ENCODE assay signal across 10 cellular contexts in genomic region chr1:162663589-162664030, GRCh38. TPM values are rescaled to one million over a fixed set of nuclear protein-coding genes. Genes with fewer than 3 reads are reported as not detected.
DNase-seq lines count a peak whose midpoint lies in the region; ATAC-seq, FAIRE-seq and TF ChIP-seq lines count a peak whose summit lies in the region.
"Had no signal": no experiment of that assay in that cellular context is flagged by ENCODE, and none has a peak within 500 bp of the region (broad histone marks: within the 10 kb centered on the region; RNA-seq: fewer than 3 reads in every experiment).

No MANE protein-coding gene starts in this region.

- ATAC-seq in K562, result peak; percentile 55
- ATAC-seq in HG03571 (IDR thresholded peaks at IDR 0.05; ENCODE audit: unreplicated experiment), result no peak
- ATAC-seq in CD8-positive, alpha-beta T cell, result no peak
- ATAC-seq in HG03469 (IDR thresholded peaks at IDR 0.05; ENCODE audit: unreplicated experiment), result no peak

- intact Hi-C loops in K562 (cut with micrococcal nuclease), result no loop called here
- intact Hi-C loops in CD8-positive, alpha-beta T cell (cut with DNase I, micrococcal nuclease), result no loop called here

- no peaks in the 10 kb centered on the region for H3K9me3 ChIP-seq in HEK293 (ENCODE audit: control insufficient read depth, insufficient read depth, low read depth, low read length)
- no peaks in the 10 kb centered on the region for H3K9me3 ChIP-seq in K562 (replicated peaks; ENCODE audit: control insufficient read depth, insufficient read depth, low read depth, low read length)
- no peaks in the 10 kb centered on the region for H3K9me3 ChIP-seq in CD8-positive, alpha-beta T cell (ENCODE audit: low read length)

- H3K36me3 Mint-ChIP-seq in CD8-positive, alpha-beta T cell, result no peaks in the 10 kb centered on the region

- in situ Hi-C loops in K562 (cut with MboI), result no loop called here

- no peaks in the 10 kb centered on the region for H3K4me1 Mint-ChIP-seq in CD8-positive, alpha-beta T cell (ENCODE audit: low read depth)
- H3K4me1 Mint-ChIP-seq: B cell had no signal

- no peak overlapping the region for H3K4me3 Mint-ChIP-seq in CD8-positive, alpha-beta T cell
- H3K4me3 Mint-ChIP-seq: B cell had no signal

- no peak overlapping the region for H3K4me2 ChIP-seq in K562 (ENCODE audit: insufficient read depth, low read length)

- no peak for TF ChIP-seq RAD21 in K562 (CRISPR knock-in tag; conservative IDR thresholded peaks at IDR 0.05 in 1 of 2, IDR thresholded peaks at IDR 0.05 in 1 of 2)

- no peak for FAIRE-seq in K562 (lab: Jason Lieb, UNC)

- POLR2A ChIA-PET in HEK293 (lab: Yijun Ruan, JAX), result no interaction called here
- POLR2A ChIA-PET in K562 (lab: Yijun Ruan, JAX), result interaction anchor here (0.9 kb wide), 1 partner anchor 22 kb away, joined by 3 read pairs; no protein-coding TSS in a partner anchor
- POLR2A ChIA-PET in CD8-positive, alpha-beta T cell (lab: Charles Lee), result no interaction called here

- CTCF ChIA-PET in HEK293 (lab: Yijun Ruan, JAX), result interaction anchor here (1.4 kb wide), 1 partner anchor 50 kb away, joined by 5 read pairs; no protein-coding TSS in a partner anchor
- CTCF ChIA-PET in K562 (lab: Yijun Ruan, JAX; ENCODE audit: low intra/inter-chr PET ratio), result no interaction called here
- CTCF ChIA-PET in CD8-positive, alpha-beta T cell (lab: Charles Lee), result interaction anchor here (1.7 kb wide), 1 partner anchor 13 kb away, joined by 3 read pairs; no protein-coding TSS in a partner anchor

- H3K36me3 ChIP-seq in ACC112 (ENCODE audit: insufficient read depth, low read length), result peaks cover 14% of the 10 kb centered on the region; the same call in 1 of the 2 replicates
- H3K36me3 ChIP-seq in HEK293 (ENCODE audit: control insufficient read depth in 2 of 2, insufficient read depth in 1 of 2, low read length in 2 of 2), result no peaks in the 10 kb centered on the region
- H3K36me3 ChIP-seq in K562 (ENCODE audit: control insufficient read depth, insufficient read depth, low read length), result no peaks in the 10 kb centered on the region
- H3K36me3 ChIP-seq in CD8-positive, alpha-beta T cell (ENCODE audit: insufficient read depth, low read length), result no peaks in the 10 kb centered on the region

- H3K79me2 ChIP-seq in ACC112 (ENCODE audit: control insufficient read depth, insufficient read depth, low read length, unreplicated experiment) (peaks cover 78% of the 10 kb centered on the region), K562 (ENCODE audit: control insufficient read depth, insufficient read depth, low read length) (no peaks in the 10 kb centered on the region)

- H3K27ac ChIP-seq in ACC112 (ENCODE audit: low read depth, low read length) (peak overlapping the region; percentile 83), HEK293 (ENCODE audit: extremely low read depth, low read depth, low read length) (no peak overlapping the region), K562 (ENCODE audit: extremely low read depth, low read depth, low read length) (no peak overlapping the region)
- H3K27ac ChIP-seq in CD8-positive, alpha-beta T cell (ENCODE audit: low read depth, low read length), result no peak overlapping the region

- peaks cover 17% of the 10 kb centered on the region for H3K27me3 Mint-ChIP-seq in CD8-positive, alpha-beta T cell (ENCODE audit: low read depth)

- H3K9me1 ChIP-seq in K562 (ENCODE audit: control insufficient read depth, insufficient read depth, low read length), result no peaks in the 10 kb centered on the region

- peak overlapping the region; percentile 52 for H3K4me3 ChIP-seq in ACC112 (ENCODE audit: low read depth, low read length)
- H3K4me3 ChIP-seq in HEK293 (ENCODE audit: low read depth, low read length), result no peak overlapping the region
- no peak overlapping the region for H3K4me3 ChIP-seq in K562
- no peak overlapping the region for H3K4me3 ChIP-seq in CD8-positive, alpha-beta T cell (ENCODE audit: low read depth, low read length)

- no peak for TF ChIP-seq CTCF in HEK293 (tag by site-specific recombination; IDR thresholded peaks at IDR 0.05)
- no peak for TF ChIP-seq CTCF in K562 (IDR thresholded peaks at IDR 0.05 in 2 of 3, conservative IDR thresholded peaks at IDR 0.05 in 1 of 3; ENCODE audit: insufficient read depth in 2 of 3, low read depth in 1 of 3, low read length in 3 of 3)
- TF ChIP-seq CTCF in CD8-positive, alpha-beta T cell (IDR thresholded peaks at IDR 0.05), result no peak

- no peak for TF ChIP-seq POLR2A in K562 (conservative IDR thresholded peaks at IDR 0.05)

- H3K27ac Mint-ChIP-seq in CD8-positive, alpha-beta T cell, result no peak overlapping the region
- H3K27ac Mint-ChIP-seq: B cell had no signal

- DNase-seq in K562 (ENCODE audit: extremely low read depth in 1 of 4, low spot score in 3 of 4) (peak in 1 of 4 experiments; percentile 23), kidney tubule cell (ENCODE audit: low spot score) (peak; percentile 34), retina (no peak)
- no peak for DNase-seq in CD8-positive, alpha-beta T cell
- DNase-seq: NCI-H526 had no signal

- H3K27me3 ChIP-seq in ACC112 (ENCODE audit: insufficient read depth, low read length), result no peaks in the 10 kb centered on the region
- H3K27me3 ChIP-seq in K562 (ENCODE audit: control insufficient read depth in 2 of 2, insufficient read depth in 2 of 2, low read length in 2 of 2), result no peaks in the 10 kb centered on the region; a peak in 1 of 5 replicates
- H3K27me3 ChIP-seq in CD8-positive, alpha-beta T cell (ENCODE audit: insufficient read depth, low read length), result no peaks in the 10 kb centered on the region

- BruUV-seq in K562 (replicated peaks; lab: Mats Ljungman, UMichigan), result no TSS peak

- TF ChIP-seq EP300 in K562 (IDR thresholded peaks at IDR 0.05; ENCODE audit: low read length), result no peak

- H3K9ac ChIP-seq in K562 (ENCODE audit: insufficient read depth in 1 of 2, low read depth in 2 of 2, low read length in 2 of 2), result no peak overlapping the region

- H3K4me1 ChIP-seq in ACC112 (ENCODE audit: control insufficient read depth, insufficient read depth, low read length, unreplicated experiment) (peaks cover 66% of the 10 kb centered on the region), HEK293 (ENCODE audit: control insufficient read depth, insufficient read depth, low read length) (no peaks in the 10 kb centered on the region), K562 (replicated peaks in 1 of 2; ENCODE audit: control insufficient read depth in 2 of 2, insufficient read depth in 2 of 2, low read length in 2 of 2) (no peaks in the 10 kb centered on the region)
- no peaks in the 10 kb centered on the region for H3K4me1 ChIP-seq in CD8-positive, alpha-beta T cell (ENCODE audit: insufficient read depth, low read length)

- 19% methylated on average over 7 of the region's 7 CpGs for WGBS in K562 (ENCODE audit: insufficient coverage, low coverage, missing lambda C conversion rate)

- H2AFZ ChIP-seq in ACC112 (ENCODE audit: low read length, unreplicated experiment) (no peak overlapping the region), K562 (ENCODE audit: low read depth, low read length) (no peak overlapping the region)

- no peaks in the 10 kb centered on the region for H3K9me3 Mint-ChIP-seq in CD8-positive, alpha-beta T cell

- H4K20me1 ChIP-seq in K562 (replicated peaks; ENCODE audit: control insufficient read depth, insufficient read depth, low read length), result no peaks in the 10 kb centered on the region

TF ChIP-seq in HEK293, 187 proteins besides CTCF, POLR2A, EP300 and RAD21:
- TF ChIP-seq ZNF501 (tag by site-specific recombination; IDR thresholded peaks at IDR 0.05), result no peak
- TF ChIP-seq ZFHX2 (tag by site-specific recombination; conservative IDR thresholded peaks at IDR 0.05), result peak; percentile 62

TF ChIP-seq in K562, 482 proteins besides CTCF, POLR2A, EP300 and RAD21 (continues in another document):
- TF ChIP-seq NFE2 (IDR thresholded peaks at IDR 0.05; ENCODE audit: low read depth) (peak; percentile 53; the same call in 1 of the 2 replicates), PBX2 (CRISPR knock-in tag; IDR thresholded peaks at IDR 0.05; ENCODE audit: low read depth) (no peak), PBX2 (tag; conservative IDR thresholded peaks at IDR 0.05; ENCODE audit: low read depth) (peak; percentile 55), BCOR (IDR thresholded peaks at IDR 0.05) (no peak)

RNA-seq across cellular contexts. Expression of gene DDR2, which starts 31.3 kb away (rescaled TPM):
- total RNA-seq in K562 (2011; cell fraction: chromatin; rRNA removed; ENCODE audit: low replicate concordance), result 5.5 and 7.1 TPM in 2 replicates
- 1.5 and 3.0 TPM in 2 replicates for total RNA-seq in K562 (2011; cell fraction: nucleolus; rRNA removed)
- 1.4 and 3.7 TPM in 2 replicates for total RNA-seq in K562 (2011; cell fraction: nucleoplasm; rRNA removed)
- total RNA-seq in K562 (2014; rRNA removed) (0.69 and 2.0 TPM in 2 replicates), K562 (2014; rRNA removed; fragmentation: Illumina TruSeq; extraction: Trizol) (1.3 and 2.2 TPM in 2 replicates), K562 (2015; rRNA removed; fragmentation: Illumina TruSeq; extraction: Trizol) (1.2 and 1.3 TPM in 2 replicates), K562 (2021) (1.6 and 1.7 TPM in 2 replicates)
- polyA plus RNA-seq in K562 (2011; rRNA removed) (0.75 and 1.4 TPM in 2 replicates), K562 (2014; fragmentation: Illumina TruSeq; extraction: Trizol) (1.1 and 1.5 TPM in 2 replicates), K562 (2014; fragmentation: Nextera tagmentation; extraction: Ambion mirVana) (under 1 TPM; 0.36 to 0.51 TPM), K562 (2014; rRNA removed) (0.57 and 0.89 TPM in 2 replicates)
- 0.39 and 1.5 TPM in 2 replicates for polyA plus RNA-seq in K562 (2011; cell fraction: cytosol; rRNA removed)
- 6.2 and 7.1 TPM in 2 replicates for polyA plus RNA-seq in K562 (2011; cell fraction: nucleus; rRNA removed)
- 1.0 and 2.3 TPM in 2 replicates for polyA plus RNA-seq in K562 (2012)
- 3.4 and 3.5 TPM in 2 replicates for polyA minus RNA-seq in K562 (2011; rRNA and poly(A)+ RNA removed)
- polyA minus RNA-seq in K562 (2011; cell fraction: cytosol; rRNA and poly(A)+ RNA removed), result 0.57 and 1.3 TPM in 2 replicates
- 3.8 and 6.6 TPM in 2 replicates for polyA minus RNA-seq in K562 (2011; cell fraction: nucleus; rRNA and poly(A)+ RNA removed)
- total RNA-seq in CD8-positive, alpha-beta T cell, result under 1 TPM; 0.25 to 0.38 TPM
